25 cellular contexts compared by ENCODE assay signal in the genomic region with DNA sequence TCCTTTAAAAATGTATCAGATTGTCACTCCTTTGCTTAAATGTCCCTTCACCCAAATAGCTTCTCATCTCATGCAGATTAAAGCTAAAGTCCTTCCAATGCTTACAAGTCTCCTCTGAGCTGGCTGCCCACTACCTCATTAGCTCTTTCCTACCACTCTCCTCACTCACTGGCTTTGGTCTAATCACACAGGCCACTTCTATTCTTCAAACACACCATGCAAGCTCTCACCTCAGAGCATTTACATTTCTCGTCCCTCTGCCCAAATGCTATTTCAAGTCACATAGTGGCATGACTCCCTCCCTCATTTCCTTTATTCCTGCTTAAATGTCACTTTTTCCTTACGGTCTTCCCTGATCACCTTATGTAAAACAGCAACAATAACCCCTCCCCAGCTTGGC.
"Had no signal": no experiment of that assay in that cellular context is flagged by ENCODE, and none has a peak within 500 bp of the region (broad histone marks: within the 10 kb centered on the region; RNA-seq: fewer than 3 reads in every experiment).

No MANE protein-coding gene starts in this region.

- H3K27me3 ChIP-seq: SJCRH30 had no signal

- H3K9me3 ChIP-seq: SJCRH30 had no signal

- H3K9ac ChIP-seq: KMS-11 had no signal

- ATAC-seq: K562, Panc1, PC-3, Right ventricle myocardium inferior, SK-N-SH treated with all-trans-retinoic acid at 6 μM for 48 hours had no signal

- FAIRE-seq: HTR-8/SVneo, K562 had no signal

- H3K4me1 ChIP-seq: SJCRH30 had no signal

- H3K4me2 ChIP-seq: KMS-11 had no signal

- DNase-seq: Kasumi-1, MM.1S, NCI-H1092 treated with DMSO at 0.1 percent for 48 hours, NCI-H1436, NCI-H187, NCI-H2029, NCI-H2081 treated with DMSO at 0.1 percent for 48 hours, NCI-H2171, NCI-H226, NCI-H446, NCI-H510A, NCI-H524 treated with DMSO at 0.1 percent for 48 hours, NCI-H69, NCI-H774, PC-3, SHP77 treated with DMSO at 0.1 percent for 48 hours, SJCRH30, T-helper 1 cell had no signal

- H3K27ac ChIP-seq: HL-60, KMS-11, SJCRH30 had no signal

- H3K4me3 ChIP-seq: K562, SJCRH30 had no signal

- H3K36me3 ChIP-seq: SJCRH30 had no signal
